In genomic region chr16:46688101-46688656, GRCh38 we compare ENCODE assay signal across 8 cellular contexts. TPM values are rescaled to one million over a fixed set of nuclear protein-coding genes. Genes with fewer than 3 reads are reported as not detected.
DNase-seq lines count a peak whose midpoint lies in the region; ATAC-seq and TF ChIP-seq lines count a peak whose summit lies in the region.

No MANE protein-coding gene starts in this region.

- H3K79me2 ChIP-seq in OCI-LY7 (ENCODE audit: insufficient read depth, low read depth, low read length) (peaks cover 82% of the 10 kb centered on the region), parathyroid adenoma (peaks cover 44% of the 10 kb centered on the region)

- no peaks in the 10 kb centered on the region for H3K27me3 ChIP-seq in parathyroid adenoma (ENCODE audit: control insufficient read depth, insufficient read depth, low read length)

- no TSS peak for BruUV-seq in OCI-LY7 (replicated peaks; lab: Mats Ljungman, UMichigan)

- H4K20me1 ChIP-seq in OCI-LY7 (ENCODE audit: insufficient read depth, low read length) = peaks cover 61% of the 10 kb centered on the region

- peak overlapping the region; percentile 69; the same call in 1 of the 2 replicates for H2AFZ ChIP-seq in OCI-LY7 (ENCODE audit: low read length)
- peak overlapping the region; percentile 63 for H2AFZ ChIP-seq in parathyroid adenoma

- intact Hi-C loops in OCI-LY7 (cut with micrococcal nuclease; ENCODE audit: unreplicated experiment) = loop anchor here (1.0 to 5.0 kb wide), 4 partner anchors 15 to 219 kb away; partner anchors contain the start of gene SHCBP1

- peak overlapping the region; percentile 15 for H3K9ac ChIP-seq in parathyroid adenoma

- DNase-seq in EH (ENCODE audit: low read depth) (peak; percentile 34), OCI-LY7 (ENCODE audit: low spot score) (no peak), foreskin fibroblast (peak in 1 of 2 donors; percentile 29), NAMALWA (ENCODE audit: low spot score) (no peak), DMS79 (lab: John Stamatoyannopoulos, UW) (no peak), NCI-H1092 treated with DMSO at 0.1 percent for 48 hours (lab: John Stamatoyannopoulos, UW) (no peak)

- no peaks in the 10 kb centered on the region for H3K9me3 ChIP-seq in OCI-LY7 (ENCODE audit: low read length)
- H3K9me3 ChIP-seq in parathyroid adenoma (ENCODE audit: control insufficient read depth, low read length) = no peaks in the 10 kb centered on the region

- no peaks in the 10 kb centered on the region; the same call in 1 of the 2 replicates for H3K9me2 ChIP-seq in OCI-LY7 (ENCODE audit: insufficient read depth, low read length)

- H3K27ac ChIP-seq in OCI-LY7 (ENCODE audit: low read depth, low read length, poor library complexity, severe bottlenecking) = peak overlapping the region; percentile 79
- H3K27ac ChIP-seq in parathyroid adenoma = peak overlapping the region; percentile 90

- TF ChIP-seq CTCF in OCI-LY7 (conservative IDR thresholded peaks at IDR 0.05; ENCODE audit: low read length) = peak; percentile 75
- TF ChIP-seq CTCF in foreskin fibroblast (IDR thresholded peaks at IDR 0.05; ENCODE audit: low read depth, low read length) = no peak
- TF ChIP-seq CTCF in parathyroid adenoma (IDR thresholded peaks at IDR 0.05) = no peak

- H3K4me3 ChIP-seq in OCI-LY7 (ENCODE audit: low read depth, low read length, poor library complexity, severe bottlenecking) (peak overlapping the region; percentile 90), foreskin fibroblast (ENCODE audit: low read depth in 1 of 2, low read length in 2 of 2) (peak overlapping the region; percentile 70 to 93), parathyroid adenoma (ENCODE audit: low read depth, low read length) (peak overlapping the region; percentile 96)

- H3K4me1 ChIP-seq in OCI-LY7 (ENCODE audit: insufficient read depth, low read length, poor library complexity, severe bottlenecking) (peaks cover 34% of the 10 kb centered on the region), parathyroid adenoma (peaks cover 18% of the 10 kb centered on the region)

- H3K4me2 ChIP-seq in OCI-LY7 (ENCODE audit: low read length) (peak overlapping the region; percentile 71), parathyroid adenoma (ENCODE audit: low read length) (peak overlapping the region; percentile 74)

- H3K36me3 ChIP-seq in OCI-LY7 (ENCODE audit: insufficient read depth, low read length) (peaks cover 31% of the 10 kb centered on the region), parathyroid adenoma (ENCODE audit: control insufficient read depth, insufficient read depth, low read length) (no peaks in the 10 kb centered on the region)

- no peak for ATAC-seq in GM21360 (IDR thresholded peaks at IDR 0.05; ENCODE audit: unreplicated experiment)

- POLR2A ChIA-PET in OCI-LY7 (lab: Charles Lee) = no interaction called here

- CTCF ChIA-PET in OCI-LY7 (lab: Charles Lee; ENCODE audit: unreplicated experiment) = no interaction called here

RNA-seq across cellular contexts. Expression of gene VPS35, which starts 0.8 kb away (rescaled TPM):
- 48.0 and 64.6 TPM in 2 replicates for total RNA-seq in OCI-LY7 (2014; rRNA removed; shearing (Covaris generic))
- total RNA-seq in OCI-LY7 (2022) = 100 and 105 TPM in 2 replicates

RNA-seq across cellular contexts. Expression of gene ORC6, which starts 1.3 kb away (rescaled TPM):
- 60.6 and 67.4 TPM in 2 replicates for total RNA-seq in OCI-LY7 (2014; rRNA removed; shearing (Covaris generic))
- total RNA-seq in OCI-LY7 (2022) = 100 and 109 TPM in 2 replicates

RNA-seq across cellular contexts. Expression of gene MYLK3, which starts 60.0 kb away (rescaled TPM):
- 0.44 and 2.3 TPM in 2 replicates for total RNA-seq in OCI-LY7 (2014; rRNA removed; shearing (Covaris generic))
- total RNA-seq in OCI-LY7 (2022) = 0.97 and 1.3 TPM in 2 replicates
